16 cellular contexts compared by ENCODE assay signal in the genomic region with DNA sequence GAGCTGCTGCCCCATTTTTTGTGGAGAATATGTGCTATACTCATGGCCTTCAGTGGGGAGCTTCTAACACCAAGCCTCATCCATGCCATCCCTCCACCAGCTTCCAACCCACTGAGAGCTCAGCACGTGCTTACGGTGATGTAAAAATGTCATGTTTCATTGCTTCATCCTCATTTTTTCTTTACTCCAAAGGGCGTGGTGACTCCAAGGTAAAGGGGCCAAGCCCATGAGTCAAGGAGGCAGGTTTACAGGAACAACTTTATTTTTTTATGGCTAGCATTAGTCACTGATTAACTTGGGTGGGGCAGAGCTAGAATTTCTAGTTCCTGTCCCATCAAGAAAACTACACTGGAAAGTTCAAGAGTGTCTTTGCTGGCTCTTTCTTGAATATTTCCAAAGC. TPM values are rescaled to one million over a fixed set of nuclear protein-coding genes. Genes with fewer than 3 reads are reported as not detected.
DNase-seq lines count a peak whose midpoint lies in the region; ATAC-seq and TF ChIP-seq lines count a peak whose summit lies in the region.
"Had no signal": no experiment of that assay in that cellular context is flagged by ENCODE, and none has a peak within 500 bp of the region (broad histone marks: within the 10 kb centered on the region; RNA-seq: fewer than 3 reads in every experiment).

A gene with protein sequence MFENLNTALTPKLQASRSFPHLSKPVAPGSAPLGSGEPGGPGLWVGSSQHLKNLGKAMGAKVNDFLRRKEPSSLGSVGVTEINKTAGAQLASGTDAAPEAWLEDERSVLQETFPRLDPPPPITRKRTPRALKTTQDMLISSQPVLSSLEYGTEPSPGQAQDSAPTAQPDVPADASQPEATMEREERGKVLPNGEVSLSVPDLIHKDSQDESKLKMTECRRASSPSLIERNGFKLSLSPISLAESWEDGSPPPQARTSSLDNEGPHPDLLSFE (plus strand): TSS at position 346 of the 400 bp plus-strand sequence. CDS start 174 bp downstream, outside the sequence.

- intact Hi-C loops in Panc1 (cut with micrococcal nuclease; ENCODE audit: unreplicated experiment), result no loop called here

- CTCF ChIA-PET in Panc1 (lab: Charles Lee), result no interaction called here

- no peak within 1 kb of the TSS for H4K12ac ChIP-seq in trophoblast cell (ENCODE audit: low read depth, low read length)

- H2AFZ ChIP-seq in trophoblast cell (ENCODE audit: insufficient read depth, low read length, poor library complexity), result no peak within 1 kb of the TSS

- H3K18ac ChIP-seq in trophoblast cell (ENCODE audit: low read length), result no peak within 1 kb of the TSS

- H4K8ac ChIP-seq in trophoblast cell (ENCODE audit: low read depth, low read length), result no peak within 1 kb of the TSS

- H3K14ac ChIP-seq in trophoblast cell (ENCODE audit: low read length), result no peak within 1 kb of the TSS

- H3K27ac ChIP-seq in Panc1 (ENCODE audit: low read length) (no peak within 1 kb of the TSS), foreskin keratinocyte (peak within 1 kb of the TSS; percentile 38), trophoblast cell (ENCODE audit: low read depth, low read length) (no peak within 1 kb of the TSS)
- H3K27ac ChIP-seq: cardiac muscle cell, heart left ventricle had no signal

- peak; percentile 77 for DNase-seq in Caki2 (ENCODE audit: low read depth)
- DNase-seq in Panc1 (ENCODE audit: low read depth, low spot score), result no peak
- peak; percentile 80 to 81 for DNase-seq in foreskin keratinocyte
- DNase-seq in trophoblast cell, result peak; percentile 65 to 79
- no peak for DNase-seq in effector memory CD8-positive, alpha-beta T cell
- no peak for DNase-seq in stimulated activated CD4-positive, alpha-beta T cell treated with anti-CD3 and anti-CD28 coated beads, Interleukin-4, amount 100 ng/mL, for 4 hours
- DNase-seq: heart left ventricle; left cardiac atrium; NCI-H1694; NCI-H524 treated with DMSO at 0.1 percent for 48 hours; stimulated activated naive CD4-positive, alpha-beta T cell had no signal

- H3K4me3 Mint-ChIP-seq in effector memory CD8-positive, alpha-beta T cell, result no peak within 1 kb of the TSS
- H3K4me3 Mint-ChIP-seq: activated naive CD8-positive, alpha-beta T cell; T-helper 1 cell treated with Interleukin-12 subunit alpha and Interleukin-12 subunit beta and Interleukin-4 antibody, amounts not matched to agents 30 μg/mL and 1 μg/mL, for 36 hours had no signal

- peaks cover 0 to 49% of the 10 kb centered on the region in 2 donors for H3K27me3 Mint-ChIP-seq in effector memory CD8-positive, alpha-beta T cell
- H3K27me3 Mint-ChIP-seq: activated naive CD8-positive, alpha-beta T cell had no signal

- no peaks in the 10 kb centered on the region for H3K36me3 ChIP-seq in Panc1 (ENCODE audit: control insufficient read depth, insufficient read depth, low read length)
- peaks cover 0 to 6% of the 10 kb centered on the region in 2 experiments for H3K36me3 ChIP-seq in trophoblast cell (ENCODE audit: control insufficient read depth in 1 of 2, insufficient read depth in 2 of 2, low read length in 2 of 2)
- H3K36me3 ChIP-seq: cardiac muscle cell had no signal

- TF ChIP-seq CTCF in Panc1 (IDR thresholded peaks at IDR 0.05), result no peak
- no peak for TF ChIP-seq CTCF in foreskin keratinocyte (conservative IDR thresholded peaks at IDR 0.05)

- no peak within 1 kb of the TSS for H3K4me2 ChIP-seq in trophoblast cell (ENCODE audit: low read length)

- POLR2A ChIA-PET in Panc1 (lab: Charles Lee), result no interaction called here

- H4K91ac ChIP-seq in trophoblast cell (ENCODE audit: low read depth, low read length), result no peak within 1 kb of the TSS

- H3K4me3 ChIP-seq in Panc1 (ENCODE audit: low read depth in 2 of 2, low read length in 2 of 2) (no peak within 1 kb of the TSS), trophoblast cell (ENCODE audit: low read depth, low read length) (no peak within 1 kb of the TSS)
- H3K4me3 ChIP-seq: cardiac muscle cell, heart left ventricle had no signal

- H3K9me3 Mint-ChIP-seq in effector memory CD8-positive, alpha-beta T cell, result no peaks in the 10 kb centered on the region
- H3K9me3 Mint-ChIP-seq: T-helper 1 cell treated with Interleukin-12 subunit alpha and Interleukin-12 subunit beta and Interleukin-4 antibody, amounts not matched to agents 30 μg/mL and 1 μg/mL, for 36 hours had no signal

- H3K79me2 ChIP-seq in trophoblast cell (ENCODE audit: control insufficient read depth, insufficient read depth, low read length, poor library complexity), result no peaks in the 10 kb centered on the region

- no peak within 1 kb of the TSS for H3K4ac ChIP-seq in trophoblast cell (ENCODE audit: low read depth, low read length)

- no peak within 1 kb of the TSS for H2AK5ac ChIP-seq in trophoblast cell (ENCODE audit: low read length)

- no peak within 1 kb of the TSS for H2BK5ac ChIP-seq in trophoblast cell (ENCODE audit: low read depth, low read length, poor library complexity)

- in situ Hi-C loops in Caki2 (cut with HindIII; ENCODE audit: low pct_unique_long_range_greater_than_20kb, low sequenced_read_pairs) (no loop called here), Panc1 (cut with HindIII; ENCODE audit: low pct_unique_long_range_greater_than_20kb, low sequenced_read_pairs) (no loop called here)

- H3K4me1 Mint-ChIP-seq in effector memory CD8-positive, alpha-beta T cell (ENCODE audit: low read depth in 2 of 2), result no peaks in the 10 kb centered on the region

- H3K36me3 Mint-ChIP-seq in effector memory CD8-positive, alpha-beta T cell (ENCODE audit: insufficient read depth), result no peaks in the 10 kb centered on the region
- H3K36me3 Mint-ChIP-seq: activated naive CD8-positive, alpha-beta T cell had no signal

- H3K23ac ChIP-seq in trophoblast cell (ENCODE audit: low read length), result no peak within 1 kb of the TSS

- no peaks in the 10 kb centered on the region for H3K79me1 ChIP-seq in trophoblast cell (ENCODE audit: low read length)

- ATAC-seq in Panc1 (no peak), foreskin keratinocyte (peak; percentile 92), HG03108 (IDR thresholded peaks at IDR 0.05; ENCODE audit: unreplicated experiment) (no peak), GM21360 (IDR thresholded peaks at IDR 0.05; ENCODE audit: unreplicated experiment) (no peak)
- no peak for ATAC-seq in effector memory CD8-positive, alpha-beta T cell (replicated peaks)
- ATAC-seq: heart left ventricle, left cardiac atrium had no signal

- H3K9me3 ChIP-seq in Panc1 (ENCODE audit: control insufficient read depth, insufficient read depth, low read depth, low read length) (no peaks in the 10 kb centered on the region), trophoblast cell (ENCODE audit: insufficient read depth, low read depth, low read length) (no peaks in the 10 kb centered on the region)
- H3K9me3 ChIP-seq: heart left ventricle had no signal

- no peaks in the 10 kb centered on the region for H3K27me3 ChIP-seq in Panc1 (ENCODE audit: control insufficient read depth, insufficient read depth, low read length)
- no peaks in the 10 kb centered on the region for H3K27me3 ChIP-seq in foreskin keratinocyte
- H3K27me3 ChIP-seq in trophoblast cell (ENCODE audit: insufficient read depth, low read length), result no peaks in the 10 kb centered on the region
- H3K27me3 ChIP-seq: cardiac muscle cell, heart left ventricle had no signal

- H2BK120ac ChIP-seq in trophoblast cell (ENCODE audit: insufficient read depth, low read length, poor library complexity), result no peak within 1 kb of the TSS

- no TSS peak for BruUV-seq in Panc1 (replicated peaks; lab: Mats Ljungman, UMichigan)

- H3K9ac ChIP-seq in trophoblast cell (ENCODE audit: low read length), result no peak within 1 kb of the TSS

- WGBS in trophoblast cell (ENCODE audit: extremely low coverage, insufficient coverage, insufficient read length), result no CpG with 5 or more reads among the region's 3 CpGs

- H3K4me1 ChIP-seq in Panc1 (ENCODE audit: control insufficient read depth, insufficient read depth, low read length) (no peaks in the 10 kb centered on the region), foreskin keratinocyte (peaks cover 6% of the 10 kb centered on the region), trophoblast cell (ENCODE audit: control insufficient read depth in 1 of 2, insufficient read depth in 2 of 2, low read length in 2 of 2) (no peaks in the 10 kb centered on the region)
- H3K4me1 ChIP-seq: heart left ventricle had no signal

- no peak within 1 kb of the TSS for H3K27ac Mint-ChIP-seq in effector memory CD8-positive, alpha-beta T cell
- H3K27ac Mint-ChIP-seq: activated naive CD8-positive, alpha-beta T cell; T-helper 1 cell treated with Interleukin-12 subunit alpha and Interleukin-12 subunit beta and Interleukin-4 antibody, amounts not matched to agents 30 μg/mL and 1 μg/mL, for 36 hours had no signal

- no peak within 1 kb of the TSS for H2BK12ac ChIP-seq in trophoblast cell (ENCODE audit: low read length)

RNA-seq across cellular contexts. Expression of the gene that starts here (rescaled TPM):
- total RNA-seq in Caki2 (2014; rRNA removed; shearing (Covaris generic); ENCODE audit: low replicate concordance), result 0.03 TPM in 1 of 2 replicates, not detected in the other
- total RNA-seq in Panc1 (2021; ENCODE audit: unreplicated experiment) (38.4 TPM), foreskin keratinocyte (0.71 TPM in 2 replicates)
- polyA plus RNA-seq in Panc1 (2012; ENCODE audit: insufficient read length), result 21.9 TPM
- polyA plus RNA-seq in foreskin keratinocyte, result 0.42 and 0.49 TPM in 2 replicates
- 4.0 and 4.6 TPM in 2 replicates for polyA plus RNA-seq in trophoblast cell (2013)

Comparison
In these comparisons a context has a peak if more than half of its experiments do, and no peak if none do; other contexts are left out.
1. RNA of the gene that starts here (total RNA-seq): 38.4 TPM in Panc1 (single experiment); 0.71 TPM in foreskin keratinocyte and 0.03 TPM in Caki2; every median in the first group is over 10 times any median in the second.
2. Peak in DNase-seq in Caki2; RNA of the gene not detected or under 1 TPM.
3. Peak in DNase-seq, ATAC-seq and H3K27ac ChIP-seq in foreskin keratinocyte; RNA of the gene not detected or under 1 TPM.
4. DNase-seq: peak in trophoblast cell (2 of 2); none in Panc1 (single experiment), effector memory CD8-positive, alpha-beta T cell (0 of 3) and stimulated activated CD4-positive, alpha-beta T cell treated with anti-CD3 and anti-CD28 coated beads, Interleukin-4, amount 100 ng/mL, for 4 hours (0 of 2).